17 cellular contexts compared by ENCODE assay signal in genomic region chr15:64552281-64552948, GRCh38.
"Had no signal": no experiment of that assay in that cellular context is flagged by ENCODE, and none has a peak within 500 bp of the region (broad histone marks: within the 10 kb centered on the region; RNA-seq: fewer than 3 reads in every experiment).

No MANE protein-coding gene starts in this region.

- ATAC-seq: left colon; natural killer cell treated with Interleukin-12 subunit alpha and Interleukin-12 subunit beta and Interleukin-15 and Interleukin-18, amount 100 ng/mL, for 72 hours had no signal

- H3K4me3 ChIP-seq: skin epidermis, stomach had no signal

- H3K36me3 ChIP-seq: stomach had no signal

- H3K27ac Mint-ChIP-seq: activated B cell treated with CpG ODN at 0.5 μM for 24 hours; activated naive CD4-positive, alpha-beta T cell treated with anti-CD3 and anti-CD28 coated beads, Interleukin-2, amount 50 U/mL, for 72 hours; endodermal cell; natural killer cell treated with Interleukin-12 subunit alpha and Interleukin-12 subunit beta and Interleukin-15 and Interleukin-18, amount 100 ng/mL, for 72 hours; T-helper 1 cell treated with Interleukin-12 subunit alpha and Interleukin-12 subunit beta and Interleukin-4 antibody, amounts not matched to agents 30 μg/mL and 1 μg/mL, for 36 hours had no signal

- H3K27me3 Mint-ChIP-seq: activated B cell treated with CpG ODN at 0.5 μM for 24 hours; natural killer cell treated with Interleukin-12 subunit alpha and Interleukin-12 subunit beta and Interleukin-15 and Interleukin-18, amount 100 ng/mL, for 72 hours had no signal

- H3K4me3 Mint-ChIP-seq: activated B cell treated with CpG ODN at 0.5 μM for 24 hours; endodermal cell; natural killer cell treated with Interleukin-12 subunit alpha and Interleukin-12 subunit beta and Interleukin-15 and Interleukin-18, amount 100 ng/mL, for 72 hours; T-helper 1 cell treated with Interleukin-12 subunit alpha and Interleukin-12 subunit beta and Interleukin-4 antibody, amounts not matched to agents 30 μg/mL and 1 μg/mL, for 36 hours had no signal

- H3K27ac ChIP-seq: skin epidermis, stomach had no signal

- H3K27me3 ChIP-seq: stomach had no signal

- H3K9me3 Mint-ChIP-seq: activated B cell treated with CpG ODN at 0.5 μM for 24 hours; activated naive CD4-positive, alpha-beta T cell treated with anti-CD3 and anti-CD28 coated beads, Interleukin-2, amount 50 U/mL, for 72 hours; endodermal cell; natural killer cell treated with Interleukin-12 subunit alpha and Interleukin-12 subunit beta and Interleukin-15 and Interleukin-18, amount 100 ng/mL, for 72 hours; T-helper 1 cell treated with Interleukin-12 subunit alpha and Interleukin-12 subunit beta and Interleukin-4 antibody, amounts not matched to agents 30 μg/mL and 1 μg/mL, for 36 hours had no signal

- H3K36me3 Mint-ChIP-seq: natural killer cell treated with Interleukin-12 subunit alpha and Interleukin-12 subunit beta and Interleukin-15 and Interleukin-18, amount 100 ng/mL, for 72 hours had no signal

- DNase-seq: activated B cell treated with CpG ODN at 0.5 μM for 24 hours; activated CD4-positive, alpha-beta T cell treated with anti-CD3 and anti-CD28 coated beads, Interleukin-2, amount 50 U/mL, for 1 hour; activated effector memory CD4-positive, alpha-beta T cell treated with Interleukin-2 at 50 U/mL for 16 hours; activated T-cell treated with anti-CD3 and anti-CD28 coated beads, Interleukin-2, amount 50 U/mL, for 1 hour; anterior cingulate cortex; cerebellar nuclear complex; dermis blood vessel endothelial cell; endodermal cell; erythroblast; hippocampal formation; left colon; mammary epithelial cell; stomach had no signal

- H3K9me3 ChIP-seq: stomach had no signal
